1 cellular context compared by ENCODE assay signal in the genomic region with DNA sequence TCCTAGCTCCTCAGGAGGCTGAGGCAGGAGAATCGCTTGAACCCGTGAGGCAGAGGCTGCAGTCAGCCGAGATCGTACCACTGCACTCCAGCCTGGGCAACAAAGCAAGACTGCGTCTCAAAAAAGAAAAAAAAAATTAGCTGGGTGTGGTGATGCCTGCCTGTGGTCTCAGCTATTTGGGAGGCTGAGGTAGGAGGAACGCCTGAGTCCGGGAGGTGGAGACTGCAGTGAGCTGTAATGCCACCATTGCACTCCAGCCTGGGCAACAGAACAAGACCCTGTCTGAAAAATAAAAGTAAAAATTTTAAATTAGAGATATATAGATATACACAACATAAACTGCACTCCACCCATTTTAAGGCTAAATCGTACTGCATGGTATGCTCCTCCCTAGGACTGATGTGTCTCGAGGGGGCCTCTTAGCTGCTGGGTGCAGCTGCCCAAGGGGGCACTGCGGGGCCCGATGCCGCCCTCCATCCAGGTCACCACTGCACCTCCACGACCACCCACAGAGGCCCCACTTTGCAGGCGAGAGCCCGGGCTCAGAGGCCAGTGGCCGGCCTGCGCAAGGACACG.
A peak's percentile ranks its signal among the peaks of the same experiment; 100 is the strongest.
TF ChIP-seq lines count a peak whose summit lies in the region.

No MANE protein-coding gene starts in this region.

TF ChIP-seq in HepG2, 621 proteins besides CTCF, POLR2A, EP300 and RAD21:
- TF ChIP-seq ZNF83 (CRISPR knock-in tag; IDR thresholded peaks at IDR 0.05; ENCODE audit: borderline replicate concordance) (0 out of 2 replicates have a peak, but pooled peaks have one; percentile 57), HIVEP1 (CRISPR knock-in tag; IDR thresholded peaks at IDR 0.05) (0 out of 2 replicates have a peak, but pooled peaks have one; percentile 5), ZFX (CRISPR knock-in tag; IDR thresholded peaks at IDR 0.05; ENCODE audit: low read depth) (peak; percentile 84), ZFP91 (CRISPR knock-in tag; IDR thresholded peaks at IDR 0.05; ENCODE audit: borderline replicate concordance) (0 out of 2 replicates have a peak, but pooled peaks have one; percentile 3), ZNF232 (CRISPR knock-in tag; IDR thresholded peaks at IDR 0.05; ENCODE audit: borderline replicate concordance) (no peak), LCORL (IDR thresholded peaks at IDR 0.05) (no peak), LCORL (CRISPR knock-in tag; IDR thresholded peaks at IDR 0.05) (peak; percentile 36; the same call in 1 of the 2 replicates), POLR2G (IDR thresholded peaks at IDR 0.05; ENCODE audit: low read depth, low read length) (0 out of 2 replicates have a peak, but pooled peaks have one; percentile 29), KLF12 (CRISPR knock-in tag; IDR thresholded peaks at IDR 0.05; ENCODE audit: borderline replicate concordance) (no peak), ZNF224 (CRISPR knock-in tag; IDR thresholded peaks at IDR 0.05) (peak; percentile 52), ZNF713 (CRISPR knock-in tag; IDR thresholded peaks at IDR 0.05) (0 out of 2 replicates have a peak, but pooled peaks have one; percentile 9), ZNF598 (CRISPR knock-in tag; IDR thresholded peaks at IDR 0.05; ENCODE audit: borderline replicate concordance) (0 out of 2 replicates have a peak, but pooled peaks have one; percentile 1), ZNF737 (CRISPR knock-in tag; IDR thresholded peaks at IDR 0.05; ENCODE audit: borderline replicate concordance) (no peak), SAP130 (CRISPR knock-in tag; IDR thresholded peaks at IDR 0.05; ENCODE audit: low read depth) (no peak), ZNF431 (CRISPR knock-in tag; IDR thresholded peaks at IDR 0.05; ENCODE audit: borderline replicate concordance, low read depth) (no peak), NONO (IDR thresholded peaks at IDR 0.05) (no peak), NONO (CRISPR knock-in tag; conservative IDR thresholded peaks at IDR 0.05) (0 out of 2 replicates have a peak, but pooled peaks have one; percentile 7), THAP11 (CRISPR knock-in tag; IDR thresholded peaks at IDR 0.05) (no peak), HMGXB3 (CRISPR knock-in tag; IDR thresholded peaks at IDR 0.05; ENCODE audit: borderline replicate concordance) (0 out of 2 replicates have a peak, but pooled peaks have one; percentile 12), GATAD1 (CRISPR knock-in tag; IDR thresholded peaks at IDR 0.05) (peak; percentile 2; the same call in 1 of the 2 replicates), MBD4 (IDR thresholded peaks at IDR 0.05; ENCODE audit: borderline replicate concordance, low read length) (no peak), ZNF607 (CRISPR knock-in tag; IDR thresholded peaks at IDR 0.05; ENCODE audit: borderline replicate concordance) (no peak; the same call in 1 of the 2 replicates), UBTF (CRISPR knock-in tag; IDR thresholded peaks at IDR 0.05) (peak; percentile 55; the same call in 1 of the 2 replicates), ZMYM2 (CRISPR knock-in tag; IDR thresholded peaks at IDR 0.05) (peak; percentile 44; the same call in 1 of the 2 replicates), POLR2AphosphoS5 (IDR thresholded peaks at IDR 0.05; ENCODE audit: low read depth, low read length) (peak; percentile 67; the same call in 1 of the 2 replicates), HNRNPL (IDR thresholded peaks at IDR 0.05; ENCODE audit: low read depth, low read length) (0 out of 2 replicates have a peak, but pooled peaks have one; percentile 27), PHF8 (CRISPR knock-in tag; IDR thresholded peaks at IDR 0.05) (peak; percentile 69), ZNF235 (CRISPR knock-in tag; IDR thresholded peaks at IDR 0.05; ENCODE audit: borderline replicate concordance) (peak; percentile 15; the same call in 1 of the 2 replicates), EHMT2 (IDR thresholded peaks at IDR 0.05; ENCODE audit: borderline replicate concordance, low read depth, low read length) (no peak), PAWR (CRISPR knock-in tag; IDR thresholded peaks at IDR 0.05; ENCODE audit: borderline replicate concordance) (no peak), ZNF557 (CRISPR knock-in tag; IDR thresholded peaks at IDR 0.05) (no peak)
- TF ChIP-seq, protein P1, sequence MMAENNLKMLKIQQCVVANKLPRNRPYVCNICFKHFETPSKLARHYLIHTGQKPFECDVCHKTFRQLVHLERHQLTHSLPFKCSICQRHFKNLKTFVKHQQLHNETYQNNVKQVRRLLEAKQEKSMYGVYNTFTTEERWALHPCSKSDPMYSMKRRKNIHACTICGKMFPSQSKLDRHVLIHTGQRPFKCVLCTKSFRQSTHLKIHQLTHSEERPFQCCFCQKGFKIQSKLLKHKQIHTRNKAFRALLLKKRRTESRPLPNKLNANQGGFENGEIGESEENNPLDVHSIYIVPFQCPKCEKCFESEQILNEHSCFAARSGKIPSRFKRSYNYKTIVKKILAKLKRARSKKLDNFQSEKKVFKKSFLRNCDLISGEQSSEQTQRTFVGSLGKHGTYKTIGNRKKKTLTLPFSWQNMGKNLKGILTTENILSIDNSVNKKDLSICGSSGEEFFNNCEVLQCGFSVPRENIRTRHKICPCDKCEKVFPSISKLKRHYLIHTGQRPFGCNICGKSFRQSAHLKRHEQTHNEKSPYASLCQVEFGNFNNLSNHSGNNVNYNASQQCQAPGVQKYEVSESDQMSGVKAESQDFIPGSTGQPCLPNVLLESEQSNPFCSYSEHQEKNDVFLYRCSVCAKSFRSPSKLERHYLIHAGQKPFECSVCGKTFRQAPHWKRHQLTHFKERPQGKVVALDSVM (CRISPR knock-in tag; IDR thresholded peaks at IDR 0.05): peak; percentile 37; the same call in 1 of the 2 replicates
- TF ChIP-seq, protein P2, sequence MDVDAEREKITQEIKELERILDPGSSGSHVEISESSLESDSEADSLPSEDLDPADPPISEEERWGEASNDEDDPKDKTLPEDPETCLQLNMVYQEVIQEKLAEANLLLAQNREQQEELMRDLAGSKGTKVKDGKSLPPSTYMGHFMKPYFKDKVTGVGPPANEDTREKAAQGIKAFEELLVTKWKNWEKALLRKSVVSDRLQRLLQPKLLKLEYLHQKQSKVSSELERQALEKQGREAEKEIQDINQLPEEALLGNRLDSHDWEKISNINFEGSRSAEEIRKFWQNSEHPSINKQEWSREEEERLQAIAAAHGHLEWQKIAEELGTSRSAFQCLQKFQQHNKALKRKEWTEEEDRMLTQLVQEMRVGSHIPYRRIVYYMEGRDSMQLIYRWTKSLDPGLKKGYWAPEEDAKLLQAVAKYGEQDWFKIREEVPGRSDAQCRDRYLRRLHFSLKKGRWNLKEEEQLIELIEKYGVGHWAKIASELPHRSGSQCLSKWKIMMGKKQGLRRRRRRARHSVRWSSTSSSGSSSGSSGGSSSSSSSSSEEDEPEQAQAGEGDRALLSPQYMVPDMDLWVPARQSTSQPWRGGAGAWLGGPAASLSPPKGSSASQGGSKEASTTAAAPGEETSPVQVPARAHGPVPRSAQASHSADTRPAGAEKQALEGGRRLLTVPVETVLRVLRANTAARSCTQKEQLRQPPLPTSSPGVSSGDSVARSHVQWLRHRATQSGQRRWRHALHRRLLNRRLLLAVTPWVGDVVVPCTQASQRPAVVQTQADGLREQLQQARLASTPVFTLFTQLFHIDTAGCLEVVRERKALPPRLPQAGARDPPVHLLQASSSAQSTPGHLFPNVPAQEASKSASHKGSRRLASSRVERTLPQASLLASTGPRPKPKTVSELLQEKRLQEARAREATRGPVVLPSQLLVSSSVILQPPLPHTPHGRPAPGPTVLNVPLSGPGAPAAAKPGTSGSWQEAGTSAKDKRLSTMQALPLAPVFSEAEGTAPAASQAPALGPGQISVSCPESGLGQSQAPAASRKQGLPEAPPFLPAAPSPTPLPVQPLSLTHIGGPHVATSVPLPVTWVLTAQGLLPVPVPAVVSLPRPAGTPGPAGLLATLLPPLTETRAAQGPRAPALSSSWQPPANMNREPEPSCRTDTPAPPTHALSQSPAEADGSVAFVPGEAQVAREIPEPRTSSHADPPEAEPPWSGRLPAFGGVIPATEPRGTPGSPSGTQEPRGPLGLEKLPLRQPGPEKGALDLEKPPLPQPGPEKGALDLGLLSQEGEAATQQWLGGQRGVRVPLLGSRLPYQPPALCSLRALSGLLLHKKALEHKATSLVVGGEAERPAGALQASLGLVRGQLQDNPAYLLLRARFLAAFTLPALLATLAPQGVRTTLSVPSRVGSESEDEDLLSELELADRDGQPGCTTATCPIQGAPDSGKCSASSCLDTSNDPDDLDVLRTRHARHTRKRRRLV (CRISPR knock-in tag; IDR thresholded peaks at IDR 0.05): peak; percentile 73; the same call in 1 of the 2 replicates
- TF ChIP-seq, protein P3, sequence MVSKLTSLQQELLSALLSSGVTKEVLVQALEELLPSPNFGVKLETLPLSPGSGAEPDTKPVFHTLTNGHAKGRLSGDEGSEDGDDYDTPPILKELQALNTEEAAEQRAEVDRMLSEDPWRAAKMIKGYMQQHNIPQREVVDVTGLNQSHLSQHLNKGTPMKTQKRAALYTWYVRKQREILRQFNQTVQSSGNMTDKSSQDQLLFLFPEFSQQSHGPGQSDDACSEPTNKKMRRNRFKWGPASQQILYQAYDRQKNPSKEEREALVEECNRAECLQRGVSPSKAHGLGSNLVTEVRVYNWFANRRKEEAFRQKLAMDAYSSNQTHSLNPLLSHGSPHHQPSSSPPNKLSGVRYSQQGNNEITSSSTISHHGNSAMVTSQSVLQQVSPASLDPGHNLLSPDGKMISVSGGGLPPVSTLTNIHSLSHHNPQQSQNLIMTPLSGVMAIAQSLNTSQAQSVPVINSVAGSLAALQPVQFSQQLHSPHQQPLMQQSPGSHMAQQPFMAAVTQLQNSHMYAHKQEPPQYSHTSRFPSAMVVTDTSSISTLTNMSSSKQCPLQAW (CRISPR knock-in tag; IDR thresholded peaks at IDR 0.05): peak; percentile 12
- TF ChIP-seq, protein P4, sequence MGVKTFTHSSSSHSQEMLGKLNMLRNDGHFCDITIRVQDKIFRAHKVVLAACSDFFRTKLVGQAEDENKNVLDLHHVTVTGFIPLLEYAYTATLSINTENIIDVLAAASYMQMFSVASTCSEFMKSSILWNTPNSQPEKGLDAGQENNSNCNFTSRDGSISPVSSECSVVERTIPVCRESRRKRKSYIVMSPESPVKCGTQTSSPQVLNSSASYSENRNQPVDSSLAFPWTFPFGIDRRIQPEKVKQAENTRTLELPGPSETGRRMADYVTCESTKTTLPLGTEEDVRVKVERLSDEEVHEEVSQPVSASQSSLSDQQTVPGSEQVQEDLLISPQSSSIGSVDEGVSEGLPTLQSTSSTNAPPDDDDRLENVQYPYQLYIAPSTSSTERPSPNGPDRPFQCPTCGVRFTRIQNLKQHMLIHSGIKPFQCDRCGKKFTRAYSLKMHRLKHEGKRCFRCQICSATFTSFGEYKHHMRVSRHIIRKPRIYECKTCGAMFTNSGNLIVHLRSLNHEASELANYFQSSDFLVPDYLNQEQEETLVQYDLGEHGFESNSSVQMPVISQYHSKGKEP (CRISPR knock-in tag; IDR thresholded peaks at IDR 0.05): 0 out of 2 replicates have a peak, but pooled peaks have one; percentile 51
- TF ChIP-seq, protein P5, sequence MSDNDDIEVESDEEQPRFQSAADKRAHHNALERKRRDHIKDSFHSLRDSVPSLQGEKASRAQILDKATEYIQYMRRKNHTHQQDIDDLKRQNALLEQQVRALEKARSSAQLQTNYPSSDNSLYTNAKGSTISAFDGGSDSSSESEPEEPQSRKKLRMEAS (IDR thresholded peaks at IDR 0.05): no peak
TF ChIP-seq in HepG2: peak in this region for 22.
